Comparison of ENCODE assay signal across 1 cellular context in genomic region chr1:155083865-155084721, GRCh38.
TF ChIP-seq lines count a peak whose summit lies in the region.

No MANE protein-coding gene starts in this region.

TF ChIP-seq in HEK293, 187 proteins besides CTCF, POLR2A, EP300 and RAD21 (continued from another document):
- TF ChIP-seq ZNF280D (tag by site-specific recombination; IDR thresholded peaks at IDR 0.05), result no peak
- no peak for TF ChIP-seq ZNF629 (tag by site-specific recombination; IDR thresholded peaks at IDR 0.05)
- TF ChIP-seq REPIN1 (tag by site-specific recombination; IDR thresholded peaks at IDR 0.05; ENCODE audit: low read depth), result no peak
- 0 out of 2 replicates have a peak, but pooled peaks have one; percentile 61 for TF ChIP-seq ZNF398 (tag by site-specific recombination; IDR thresholded peaks at IDR 0.05)
- no peak for TF ChIP-seq ZNF555 (tag by site-specific recombination; conservative IDR thresholded peaks at IDR 0.05)
- TF ChIP-seq ZNF114 (tag by site-specific recombination; IDR thresholded peaks at IDR 0.05), result no peak
- no peak for TF ChIP-seq ZNF707 (tag by site-specific recombination; IDR thresholded peaks at IDR 0.05)
- TF ChIP-seq OVOL3 (tag by site-specific recombination; IDR thresholded peaks at IDR 0.05), result no peak
- TF ChIP-seq MEIS1 (CRISPR knock-in tag; IDR thresholded peaks at IDR 0.05; ENCODE audit: borderline replicate concordance), result no peak
- no peak for TF ChIP-seq ZBTB1 (tag by site-specific recombination; IDR thresholded peaks at IDR 0.05)
- no peak for TF ChIP-seq KLF10 (tag by site-specific recombination; IDR thresholded peaks at IDR 0.05)
- TF ChIP-seq ZNF112 (tag by site-specific recombination; IDR thresholded peaks at IDR 0.05), result no peak
- TF ChIP-seq ZNF529 (tag by site-specific recombination; IDR thresholded peaks at IDR 0.05; ENCODE audit: insufficient replicate concordance), result no peak
- TF ChIP-seq BCL11B (tag by site-specific recombination; IDR thresholded peaks at IDR 0.05; ENCODE audit: low read depth), result no peak
- TF ChIP-seq ZNF24 (tag by site-specific recombination; IDR thresholded peaks at IDR 0.05), result no peak
- TF ChIP-seq ZNF133 (tag by site-specific recombination; IDR thresholded peaks at IDR 0.05), result no peak
- no peak for TF ChIP-seq ZBTB20 (tag by site-specific recombination; IDR thresholded peaks at IDR 0.05)
- no peak for TF ChIP-seq ZNF449 (tag by site-specific recombination; IDR thresholded peaks at IDR 0.05)
- TF ChIP-seq ZBTB7A (tag by site-specific recombination; IDR thresholded peaks at IDR 0.05; ENCODE audit: low read depth), result 0 out of 2 replicates have a peak, but pooled peaks have one; percentile 38
- TF ChIP-seq KLF17 (tag by site-specific recombination; IDR thresholded peaks at IDR 0.05), result no peak
- no peak for TF ChIP-seq ZNF792 (tag by site-specific recombination; IDR thresholded peaks at IDR 0.05)
- no peak for TF ChIP-seq ZNF473 (tag by site-specific recombination; IDR thresholded peaks at IDR 0.05)
- no peak for TF ChIP-seq ZNF621 (tag by site-specific recombination; IDR thresholded peaks at IDR 0.05)
- peak; percentile 30 for TF ChIP-seq PRDM4 (tag by site-specific recombination; IDR thresholded peaks at IDR 0.05)
- no peak for TF ChIP-seq ZNF221 (tag by site-specific recombination; IDR thresholded peaks at IDR 0.05; ENCODE audit: borderline replicate concordance)
- TF ChIP-seq ZNF670 (tag by site-specific recombination; IDR thresholded peaks at IDR 0.05; ENCODE audit: low read depth), result no peak
- no peak for TF ChIP-seq ZNF624 (tag by site-specific recombination; IDR thresholded peaks at IDR 0.05)
- TF ChIP-seq ZEB2 (tag by site-specific recombination; IDR thresholded peaks at IDR 0.05), result no peak
- TF ChIP-seq ZNF2 (tag by site-specific recombination; IDR thresholded peaks at IDR 0.05), result no peak
- no peak for TF ChIP-seq ZNF184 (tag by site-specific recombination; IDR thresholded peaks at IDR 0.05)
- no peak for TF ChIP-seq ZNF837 (tag by site-specific recombination; IDR thresholded peaks at IDR 0.05)
- TF ChIP-seq PRDM2 (tag by site-specific recombination; IDR thresholded peaks at IDR 0.05; ENCODE audit: borderline replicate concordance), result peak; percentile 85; the same call in 1 of the 2 replicates
